1 cellular context compared by ENCODE assay signal in the genomic region with DNA sequence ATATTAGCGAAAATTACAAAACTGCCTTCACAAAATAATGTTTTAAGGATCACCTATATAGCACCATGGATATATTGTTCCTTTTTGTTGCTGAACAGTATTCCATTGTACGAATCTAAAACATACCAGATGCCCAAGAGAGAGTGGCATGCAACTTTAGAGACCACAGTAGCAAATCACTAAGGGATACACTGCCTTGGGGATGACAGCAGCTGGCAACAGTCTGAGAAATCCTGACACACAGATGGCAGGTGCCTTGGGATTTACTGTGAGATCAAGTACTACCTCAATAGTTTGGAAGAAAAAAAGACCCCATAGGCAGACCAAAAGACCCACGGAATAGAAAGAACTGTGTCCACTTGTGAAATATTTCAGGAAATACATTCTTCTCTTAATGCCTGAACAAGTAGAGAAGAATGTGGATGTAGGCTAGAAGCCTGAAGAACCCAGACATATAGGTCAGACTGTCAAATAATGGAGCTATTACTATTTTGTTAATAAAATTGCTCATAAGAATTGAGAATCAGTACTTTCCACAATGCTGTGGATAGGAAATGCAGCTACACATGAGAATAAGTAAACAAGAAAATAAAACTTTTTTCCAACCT.
TF ChIP-seq lines count a peak whose summit lies in the region.

No MANE protein-coding gene starts in this region.

TF ChIP-seq in IMR-90, 13 proteins besides CTCF, POLR2A, EP300 and RAD21 (continued from another document):
- TF ChIP-seq CEBPB (IDR thresholded peaks at IDR 0.05; ENCODE audit: low read depth, low read length): no peak
- TF ChIP-seq CHD1 (IDR thresholded peaks at IDR 0.05; ENCODE audit: low read depth, low read length): no peak
- TF ChIP-seq, protein P1, sequence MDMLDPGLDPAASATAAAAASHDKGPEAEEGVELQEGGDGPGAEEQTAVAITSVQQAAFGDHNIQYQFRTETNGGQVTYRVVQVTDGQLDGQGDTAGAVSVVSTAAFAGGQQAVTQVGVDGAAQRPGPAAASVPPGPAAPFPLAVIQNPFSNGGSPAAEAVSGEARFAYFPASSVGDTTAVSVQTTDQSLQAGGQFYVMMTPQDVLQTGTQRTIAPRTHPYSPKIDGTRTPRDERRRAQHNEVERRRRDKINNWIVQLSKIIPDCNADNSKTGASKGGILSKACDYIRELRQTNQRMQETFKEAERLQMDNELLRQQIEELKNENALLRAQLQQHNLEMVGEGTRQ (IDR thresholded peaks at IDR 0.05; ENCODE audit: low read depth, low read length): no peak
- no peak for TF ChIP-seq RCOR1 (IDR thresholded peaks at IDR 0.05; ENCODE audit: insufficient replicate concordance, low read length)
